In genomic region chr1:37158113-37158749, GRCh38 we compare ENCODE assay signal across 27 cellular contexts.
DNase-seq lines count a peak whose midpoint lies in the region; ATAC-seq and TF ChIP-seq lines count a peak whose summit lies in the region.
"Had no signal": no experiment of that assay in that cellular context is flagged by ENCODE, and none has a peak within 500 bp of the region (broad histone marks: within the 10 kb centered on the region; RNA-seq: fewer than 3 reads in every experiment).

No MANE protein-coding gene starts in this region.

- POLR2A ChIA-PET in HEK293T (lab: Yijun Ruan, JAX), result no interaction called here

- no peak overlapping the region for H3K4me3 ChIP-seq in right atrium auricular region
- H3K4me3 ChIP-seq: A549, breast epithelium, coronary artery, GM23338, upper lobe of left lung had no signal

- H3K9me3 ChIP-seq in right atrium auricular region, result peaks cover 0 to 17% of the 10 kb centered on the region in 2 donors
- H3K9me3 ChIP-seq: A549, breast epithelium had no signal

- DNase-seq in right atrium auricular region (ENCODE audit: low spot score) (peak; percentile 36), left ventricle myocardium superior (no peak), islet precursor cell (peak; percentile 22), sciatic nerve (ENCODE audit: low spot score) (no peak), posterior vena cava (ENCODE audit: low spot score) (no peak), HEK293T (ENCODE audit: extremely low spot score) (no peak)
- no peak for DNase-seq in stimulated activated naive CD4-positive, alpha-beta T cell treated with Interleukin-2 at 50 U/mL for 16 hours (lab: John Stamatoyannopoulos, UW)
- DNase-seq: activated CD4-positive, alpha-beta T cell treated with anti-CD3 and anti-CD28 coated beads for 1 hour; activated effector memory CD4-positive, alpha-beta T cell treated with Interleukin-2 at 50 U/mL for 16 hours; effector memory CD4-positive, alpha-beta T cell; HFFc6; left cardiac atrium; NCI-H1048; NCI-H1694 treated with DMSO at 0.1 percent for 48 hours; NCI-H446; NCI-H774; Right ventricle myocardium superior; stimulated activated CD4-positive, alpha-beta T cell treated with anti-CD3 and anti-CD28 coated beads, Interleukin-4, amount 100 ng/mL, for 24 hours; T-helper 17 cell; upper lobe of left lung had no signal

- no peaks in the 10 kb centered on the region for H3K4me1 ChIP-seq in right atrium auricular region
- H3K4me1 ChIP-seq: A549, breast epithelium, upper lobe of left lung had no signal

- no peaks in the 10 kb centered on the region for H3K36me3 ChIP-seq in right atrium auricular region
- H3K36me3 ChIP-seq: breast epithelium, upper lobe of left lung had no signal

- ATAC-seq in left ventricle myocardium superior (no peak), sciatic nerve (peak; percentile 94), GM19463 (IDR thresholded peaks at IDR 0.05; ENCODE audit: unreplicated experiment) (no peak)
- ATAC-seq: A549; activated CD8-positive, alpha-beta T cell treated with anti-CD3 and anti-CD28 coated beads for 36 hours; left cardiac atrium; Panc1; T-helper 17 cell had no signal

- no peaks in the 10 kb centered on the region for H3K27me3 ChIP-seq in right atrium auricular region
- H3K27me3 ChIP-seq: breast epithelium, upper lobe of left lung had no signal

- CTCF ChIA-PET in HEK293T (lab: Yijun Ruan, JAX), result no interaction called here

- TF ChIP-seq CTCF in right atrium auricular region (IDR thresholded peaks at IDR 0.05), result no peak

- intact Hi-C loops in left ventricle myocardium superior (cut with micrococcal nuclease) (no loop called here), sciatic nerve (cut with DNase I) (no loop called here), posterior vena cava (cut with DNase I) (no loop called here)

- no peak overlapping the region for H3K27ac ChIP-seq in right atrium auricular region
- H3K27ac ChIP-seq: A549, breast epithelium, coronary artery, upper lobe of left lung had no signal

TF ChIP-seq in HEK293T, 16 proteins besides CTCF, POLR2A, EP300 and RAD21:
- no peak for TF ChIP-seq ARNT (IDR thresholded peaks at IDR 0.05)
- TF ChIP-seq FOXM1 (IDR thresholded peaks at IDR 0.05; ENCODE audit: borderline replicate concordance), result no peak
- no peak for TF ChIP-seq TARDBP (IDR thresholded peaks at IDR 0.05)
- TF ChIP-seq ELF4 (IDR thresholded peaks at IDR 0.05), result no peak

Comparison
In these comparisons a context has a peak if more than half of its experiments do, and no peak if none do; other contexts are left out.
1. DNase-seq: peak in right atrium auricular region (single experiment) and islet precursor cell (single experiment); none in left ventricle myocardium superior (single experiment), sciatic nerve (single experiment), stimulated activated naive CD4-positive, alpha-beta T cell treated with Interleukin-2 at 50 U/mL for 16 hours (single experiment), posterior vena cava (single experiment) and HEK293T (single experiment).